In genomic region chr10:97684358-97684713, GRCh38 we compare ENCODE assay signal across 8 cellular contexts. TPM values are rescaled to one million over a fixed set of nuclear protein-coding genes. Genes with fewer than 3 reads are reported as not detected.
DNase-seq lines count a peak whose midpoint lies in the region; ATAC-seq and TF ChIP-seq lines count a peak whose summit lies in the region.
"Not testable (repeated sequence)": the region's sequence is repeated elsewhere in the genome, so short reads cannot be mapped to it uniquely, and the experiment has no call there.

No MANE protein-coding gene starts in this region.

- not testable (repeated sequence) for ATAC-seq in heart left ventricle, gastrocnemius medialis

- not testable (repeated sequence) for TF ChIP-seq EP300 in transverse colon (IDR thresholded peaks at IDR 0.05; ENCODE audit: low read depth)

- not testable (repeated sequence) for H3K27me3 ChIP-seq in HUES48 (ENCODE audit: control insufficient read depth, insufficient read depth, low read length); ascending aorta; duodenal mucosa (ENCODE audit: control insufficient read depth in 1 of 2, insufficient read depth in 2 of 2, low read length in 2 of 2); heart left ventricle; mesendoderm (ENCODE audit: insufficient read depth, low read length, poor library complexity); gastrocnemius medialis; transverse colon

- H2BK15ac ChIP-seq in mesendoderm (replicated peaks; ENCODE audit: low read depth) = not testable (repeated sequence)

- not testable (repeated sequence) for H4K5ac ChIP-seq in mesendoderm (ENCODE audit: low read length)

- in situ Hi-C loops in gastrocnemius medialis (cut with MboI; ENCODE audit: low sequenced_read_pairs in 4 of 4) = not testable (repeated sequence)
- in situ Hi-C loops in transverse colon (cut with MboI; ENCODE audit: low pct_ligation_motif_present in 1 of 4, low pct_unique_long_range_greater_than_20kb in 1 of 4, low sequenced_read_pairs in 3 of 4) = loop anchor here in 1 of 4 donors (10.0 kb wide), 1 partner anchor 50 kb away; the partner anchor contains the start of gene ZFYVE27

- not testable (repeated sequence) for H3K4me2 ChIP-seq in mesendoderm (ENCODE audit: low read length)

- H3K4me1 ChIP-seq in HUES48 (ENCODE audit: control insufficient read depth, insufficient read depth, low read length) = peaks cover 20% of the 10 kb centered on the region
- H3K4me1 ChIP-seq in ascending aorta = peaks cover 10 to 47% of the 10 kb centered on the region in 2 donors
- peaks cover 32 to 52% of the 10 kb centered on the region in 2 donors for H3K4me1 ChIP-seq in duodenal mucosa (ENCODE audit: control insufficient read depth in 1 of 2, insufficient read depth in 2 of 2, low read length in 2 of 2)
- peaks cover 0 to 61% (median 45%) of the 10 kb centered on the region in 12 donors for H3K4me1 ChIP-seq in heart left ventricle
- H3K4me1 ChIP-seq in mesendoderm (ENCODE audit: control insufficient read depth, low read depth, low read length) = not testable (repeated sequence)
- peaks cover 30 to 39% of the 10 kb centered on the region in 2 donors for H3K4me1 ChIP-seq in gastrocnemius medialis
- peaks cover 17 to 74% (median 58%) of the 10 kb centered on the region in 4 donors for H3K4me1 ChIP-seq in transverse colon

- H2BK5ac ChIP-seq in mesendoderm (ENCODE audit: low read length) = not testable (repeated sequence)

- H3K23ac ChIP-seq in mesendoderm (ENCODE audit: low read length) = not testable (repeated sequence)

- TF ChIP-seq CTCF in AG10803 (conservative IDR thresholded peaks at IDR 0.05; ENCODE audit: low read length); ascending aorta (IDR thresholded peaks at IDR 0.05); heart left ventricle (IDR thresholded peaks at IDR 0.05); gastrocnemius medialis (IDR thresholded peaks at IDR 0.05 in 4 of 5, conservative IDR thresholded peaks at IDR 0.05 in 1 of 5); transverse colon (IDR thresholded peaks at IDR 0.05): not testable (repeated sequence)

- H3K4me3 ChIP-seq in AG10803 (ENCODE audit: low read length) = peak overlapping the region; percentile 41
- H3K4me3 ChIP-seq in HUES48 (ENCODE audit: low read depth, low read length); mesendoderm (ENCODE audit: low read length); gastrocnemius medialis: not testable (repeated sequence)
- peak overlapping the region; percentile 75 to 93 for H3K4me3 ChIP-seq in ascending aorta
- peak overlapping the region; percentile 92 to 95 for H3K4me3 ChIP-seq in duodenal mucosa (ENCODE audit: low read depth in 1 of 2, low read length in 2 of 2)
- H3K4me3 ChIP-seq in heart left ventricle = peak overlapping the region in 1 of 12 donors; percentile 82
- peak overlapping the region in 2 of 4 donors; percentile 51 to 62 for H3K4me3 ChIP-seq in transverse colon

- not testable (repeated sequence) for H3K79me1 ChIP-seq in mesendoderm (ENCODE audit: low read length)

- not testable (repeated sequence) for H4K8ac ChIP-seq in mesendoderm (ENCODE audit: low read depth, low read length)

- WGBS in heart left ventricle, 4 donors = 76 to 86% (median 83%) methylated on average over 7 of the region's 7 CpGs
- WGBS in mesendoderm (ENCODE audit: extremely low coverage, insufficient coverage, low lambda C conversion rate) = no CpG with 5 or more reads among the region's 7 CpGs
- WGBS in transverse colon (ENCODE audit: low coverage in 1 of 2), 2 donors = 48 to 53% methylated on average over 7 of the region's 7 CpGs

- not testable (repeated sequence) for TF ChIP-seq POLR2A in heart left ventricle (IDR thresholded peaks at IDR 0.05); gastrocnemius medialis (IDR thresholded peaks at IDR 0.05); transverse colon (IDR thresholded peaks at IDR 0.05)

- H3K9ac ChIP-seq in HUES48 (ENCODE audit: low read depth, low read length); mesendoderm (ENCODE audit: low read length): not testable (repeated sequence)
- H3K9ac ChIP-seq in duodenal mucosa (ENCODE audit: low read depth in 1 of 2, low read length in 2 of 2) = peak overlapping the region; percentile 60 to 98

- H3K56ac ChIP-seq in mesendoderm (ENCODE audit: low read length) = peak overlapping the region; percentile 30

- H3K79me2 ChIP-seq in mesendoderm (ENCODE audit: control insufficient read depth, insufficient read depth, low read length) = not testable (repeated sequence)

- not testable (repeated sequence) for H3K9me3 ChIP-seq in HUES48 (ENCODE audit: control insufficient read depth, insufficient read depth, low read length); ascending aorta; duodenal mucosa (ENCODE audit: control insufficient read depth in 1 of 2, low read length in 2 of 2); heart left ventricle; gastrocnemius medialis; transverse colon

- intact Hi-C loops in ascending aorta (cut with DNase I); heart left ventricle (cut with DNase I); gastrocnemius medialis (cut with DNase I; ENCODE audit: low total_unique reads); transverse colon (cut with DNase I; ENCODE audit: low total_unique reads): not testable (repeated sequence)

- not testable (repeated sequence) for H3K36me3 ChIP-seq in HUES48 (ENCODE audit: control insufficient read depth, insufficient read depth, low read length); ascending aorta; duodenal mucosa (ENCODE audit: control insufficient read depth in 1 of 2, insufficient read depth in 2 of 2, low read length in 2 of 2); heart left ventricle; mesendoderm (ENCODE audit: control insufficient read depth, insufficient read depth, low read length); gastrocnemius medialis; transverse colon

- not testable (repeated sequence) for H3K4ac ChIP-seq in mesendoderm (ENCODE audit: low read depth, low read length)

- not testable (repeated sequence) for H3K18ac ChIP-seq in mesendoderm (ENCODE audit: low read length)

- peak overlapping the region; percentile 12 for H3K27ac ChIP-seq in HUES48 (ENCODE audit: low read depth, low read length)
- peak overlapping the region; percentile 92 to 94 for H3K27ac ChIP-seq in ascending aorta
- peak overlapping the region; percentile 76 for H3K27ac ChIP-seq in duodenal mucosa (ENCODE audit: low read depth, low read length)
- peak overlapping the region in 9 of 12 donors; percentile 3 to 93 (median 46) for H3K27ac ChIP-seq in heart left ventricle
- not testable (repeated sequence) for H3K27ac ChIP-seq in mesendoderm (ENCODE audit: low read depth, low read length)
- peak overlapping the region; percentile 13 to 92 (median 52) for H3K27ac ChIP-seq in gastrocnemius medialis
- H3K27ac ChIP-seq in transverse colon = peak overlapping the region; percentile 90 to 93 (median 92)

- not testable (repeated sequence) for H2BK120ac ChIP-seq in mesendoderm (ENCODE audit: low read depth, low read length)

- not testable (repeated sequence) for DNase-seq in AG10803 (ENCODE audit: low read depth); ascending aorta (ENCODE audit: low spot score in 2 of 2); heart left ventricle; mesendoderm; gastrocnemius medialis; transverse colon

- H2AK5ac ChIP-seq in mesendoderm (ENCODE audit: low read length) = not testable (repeated sequence)

RNA-seq across cellular contexts. Expression of gene AVPI1, which starts 2.7 kb away (rescaled TPM):
- 23.7 TPM for total RNA-seq in ascending aorta
- 10 to 100 TPM in 4 of 9 donors, 1 to 10 TPM in 5; 7.0 to 13.0 (median 9.9) TPM for total RNA-seq in heart left ventricle
- polyA plus RNA-seq in heart left ventricle = 10 to 100 TPM in 1 of 2 donors, 1 to 10 TPM in 1; 6.6 to 38.6 TPM
- 3.3 TPM for polyA plus RNA-seq in mesendoderm (2013, experiment 1 of 2)
- 2.9 TPM for polyA plus RNA-seq in mesendoderm (2013, experiment 2 of 2)
- 10 to 100 TPM in 1 of 4 donors, 1 to 10 TPM in 3; 1.4 to 14.1 (median 3.0) TPM for total RNA-seq in gastrocnemius medialis
- total RNA-seq in transverse colon = 10 to 100 TPM; 24.3 to 79.3 (median 47.9) TPM

RNA-seq across cellular contexts. Expression of gene MARVELD1, which starts 29.2 kb away (rescaled TPM):
- 43.7 TPM for total RNA-seq in ascending aorta
- 10 to 100 TPM in 2 of 9 donors, 1 to 10 TPM in 7; 4.4 to 17.2 (median 6.8) TPM for total RNA-seq in heart left ventricle
- polyA plus RNA-seq in heart left ventricle = 10 to 100 TPM in 1 of 2 donors, 1 to 10 TPM in 1; 3.0 to 10.1 TPM
- polyA plus RNA-seq in mesendoderm (2013, experiment 1 of 2) = 23.5 TPM
- polyA plus RNA-seq in mesendoderm (2013, experiment 2 of 2) = 23.3 TPM
- total RNA-seq in gastrocnemius medialis = 1 to 10 TPM; 3.2 to 5.1 (median 3.9) TPM
- total RNA-seq in transverse colon = 10 to 100 TPM in 2 of 4 donors, 1 to 10 TPM in 2; 5.6 to 24.6 (median 13.6) TPM

RNA-seq across cellular contexts. Expression of gene PI4K2A, which starts 43.9 kb away (rescaled TPM):
- total RNA-seq in ascending aorta (33.7 TPM), heart left ventricle (10 to 100 TPM; 10.4 to 24.2 (median 17.3) TPM), gastrocnemius medialis (10 to 100 TPM; 16.1 to 18.5 (median 17.9) TPM), transverse colon (10 to 100 TPM in 2 of 4 donors, 1 to 10 TPM in 2; 7.6 to 19.1 (median 11.3) TPM)
- polyA plus RNA-seq in heart left ventricle = 10 to 100 TPM in 1 of 2 donors, 1 to 10 TPM in 1; 5.6 to 36.8 TPM
- polyA plus RNA-seq in mesendoderm (2013, experiment 1 of 2) = 13.6 TPM
- polyA plus RNA-seq in mesendoderm (2013, experiment 2 of 2) = 14.2 TPM

RNA-seq across cellular contexts. Expression of gene MORN4, which starts 51.0 kb away (rescaled TPM):
- total RNA-seq in ascending aorta = 2.3 TPM
- total RNA-seq in heart left ventricle = 10 to 100 TPM in 6 of 9 donors, 1 to 10 TPM in 3; 7.2 to 21.0 (median 10.8) TPM
- 10 to 100 TPM; 16.1 to 31.7 TPM for polyA plus RNA-seq in heart left ventricle
- polyA plus RNA-seq in mesendoderm (2013, experiment 1 of 2) = 6.9 TPM
- polyA plus RNA-seq in mesendoderm (2013, experiment 2 of 2) = 7.7 TPM
- total RNA-seq in gastrocnemius medialis = 1 to 10 TPM in 3 of 4 donors, under 1 TPM in 1; 0.51 to 8.7 (median 2.1) TPM
- 1 to 10 TPM in 1 of 4 donors, under 1 TPM in 2, not detected in 1; 0.95 to 1.8 (median 0.96) TPM for total RNA-seq in transverse colon

RNA-seq across cellular contexts. Expression of gene ZFYVE27, which starts 52.6 kb away (rescaled TPM):
- total RNA-seq in ascending aorta = 62.2 TPM
- 10 to 100 TPM in 8 of 9 donors, 1 to 10 TPM in 1; 7.3 to 16.1 (median 13.1) TPM for total RNA-seq in heart left ventricle
- polyA plus RNA-seq in heart left ventricle = 10 to 100 TPM in 1 of 2 donors, 1 to 10 TPM in 1; 9.5 to 28.5 TPM
- polyA plus RNA-seq in mesendoderm (2013, experiment 1 of 2) = 9.5 TPM
- polyA plus RNA-seq in mesendoderm (2013, experiment 2 of 2) = 8.5 TPM
- 10 to 100 TPM in 3 of 4 donors, 1 to 10 TPM in 1; 7.6 to 14.9 (median 11.6) TPM for total RNA-seq in gastrocnemius medialis
- total RNA-seq in transverse colon = 100 to 1,000 TPM in 1 of 4 donors, 10 to 100 TPM in 3; 46.4 to 102 (median 63.9) TPM
